In the genomic region with DNA sequence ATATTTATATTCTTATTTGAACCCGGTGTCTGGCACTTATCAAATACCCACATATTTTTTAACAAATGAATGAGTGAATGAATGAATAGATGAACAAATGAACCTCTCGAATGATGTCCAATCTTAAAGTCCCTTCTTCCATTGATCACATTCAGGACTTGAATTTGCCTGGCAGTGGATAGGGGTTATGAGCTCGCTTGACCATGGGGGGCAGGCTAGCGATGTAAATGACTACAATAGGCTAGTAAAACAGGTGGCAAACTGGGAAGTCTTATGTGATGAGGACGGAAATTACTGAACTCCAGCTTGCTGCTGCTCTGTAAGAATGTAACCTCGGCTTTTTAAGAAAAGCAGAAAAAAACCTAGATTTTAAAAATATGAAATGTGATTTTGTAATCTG, we compare ENCODE assay signal across 23 cellular contexts.
DNase-seq lines count a peak whose midpoint lies in the region; ATAC-seq and TF ChIP-seq lines count a peak whose summit lies in the region.
"Had no signal": no experiment of that assay in that cellular context is flagged by ENCODE, and none has a peak within 500 bp of the region (broad histone marks: within the 10 kb centered on the region; RNA-seq: fewer than 3 reads in every experiment).

No MANE protein-coding gene starts in this region.

- H4K5ac ChIP-seq in mesendoderm (ENCODE audit: low read length), result no peak overlapping the region

- no peak overlapping the region for H3K18ac ChIP-seq in mesendoderm (ENCODE audit: low read length)

- no peak for ATAC-seq in natural killer cell treated with Interleukin-12 subunit alpha and Interleukin-12 subunit beta and Interleukin-15 and Interleukin-18, amount 100 ng/mL, for 72 hours
- ATAC-seq in heart left ventricle, result no peak
- no peak for ATAC-seq in HG02763 (IDR thresholded peaks at IDR 0.05; ENCODE audit: unreplicated experiment)
- ATAC-seq: lower lobe of right lung; naive thymus-derived CD8-positive, alpha-beta T cell had no signal

- intact Hi-C loops in heart left ventricle (cut with DNase I), result no loop called here

- H3K36me3 ChIP-seq in mesendoderm (ENCODE audit: control insufficient read depth, insufficient read depth, low read length) (no peaks in the 10 kb centered on the region), heart left ventricle (peaks cover 0 to 7% (median 0%) of the 10 kb centered on the region in 9 donors)
- H3K36me3 ChIP-seq: BLaER1 treated with 17β-estradiol and CSF1 and Interleukin-3, amounts not matched to agents 10 nM and 100 nM; lower lobe of right lung; prostate gland had no signal

- no peaks in the 10 kb centered on the region for H3K79me1 ChIP-seq in mesendoderm (ENCODE audit: low read length)

- no peak overlapping the region for H2BK120ac ChIP-seq in mesendoderm (ENCODE audit: low read depth, low read length)

- no peak overlapping the region for H3K9ac ChIP-seq in mesendoderm (ENCODE audit: low read length)
- H3K9ac ChIP-seq: BLaER1 treated with 17β-estradiol and CSF1 and Interleukin-3, amounts not matched to agents 10 nM and 100 nM had no signal

- no peaks in the 10 kb centered on the region for H3K79me2 ChIP-seq in mesendoderm (ENCODE audit: control insufficient read depth, insufficient read depth, low read length)

- no peaks in the 10 kb centered on the region for H3K36me3 Mint-ChIP-seq in natural killer cell treated with Interleukin-12 subunit alpha and Interleukin-12 subunit beta and Interleukin-15 and Interleukin-18, amount 100 ng/mL, for 72 hours
- H3K36me3 Mint-ChIP-seq: naive thymus-derived CD8-positive, alpha-beta T cell had no signal

- no peak overlapping the region for H2BK15ac ChIP-seq in mesendoderm (replicated peaks; ENCODE audit: low read depth)

- H2AK5ac ChIP-seq in mesendoderm (ENCODE audit: low read length), result no peak overlapping the region

- no peak for TF ChIP-seq CTCF in heart left ventricle (IDR thresholded peaks at IDR 0.05)

- H4K8ac ChIP-seq in mesendoderm (ENCODE audit: low read depth, low read length), result no peak overlapping the region

- DNase-seq in ELR (ENCODE audit: low read depth) (peak; percentile 4), HuH-7 (ENCODE audit: low spot score) (peak; percentile 4), RPMI7951 (ENCODE audit: low read depth) (peak; percentile 0), mesendoderm (peak; percentile 44), GM03348 (ENCODE audit: low spot score) (no peak), heart left ventricle (no peak)
- no peak for DNase-seq in natural killer cell treated with Interleukin-12 subunit alpha and Interleukin-12 subunit beta and Interleukin-15 and Interleukin-18, amount 100 ng/mL, for 72 hours (ENCODE audit: low spot score)
- DNase-seq: activated CD4-positive, alpha-beta T cell treated with anti-CD3 and anti-CD28 coated beads, Interleukin-2, amount 10 ng/mL, durations not matched to agents 24 days and 14 days; activated CD8-positive, alpha-beta memory T cell treated with anti-CD3 and anti-CD28 coated beads, Interleukin-2, amount 50 U/mL, for 48 hours; amniotic stem cell; central memory CD4-positive, alpha-beta T cell; effector CD4-positive, alpha-beta T cell; head of caudate nucleus; islet precursor cell; lower lobe of right lung; naive thymus-derived CD8-positive, alpha-beta T cell; NCI-H1048; NCI-H2081; NCI-H526 treated with DMSO at 0.1 percent for 48 hours; RPMI8226 had no signal

- H3K4me1 Mint-ChIP-seq in natural killer cell treated with Interleukin-12 subunit alpha and Interleukin-12 subunit beta and Interleukin-15 and Interleukin-18, amount 100 ng/mL, for 72 hours (ENCODE audit: low read depth in 2 of 2), result no peaks in the 10 kb centered on the region

- no peak overlapping the region for H3K56ac ChIP-seq in mesendoderm (ENCODE audit: low read length)

- H3K4me1 ChIP-seq in mesendoderm (ENCODE audit: control insufficient read depth, low read depth, low read length) (no peaks in the 10 kb centered on the region), heart left ventricle (peaks cover 0 to 8% (median 0%) of the 10 kb centered on the region in 12 donors)
- H3K4me1 ChIP-seq: lower lobe of right lung, prostate gland had no signal

- H2BK5ac ChIP-seq in mesendoderm (ENCODE audit: low read length), result no peak overlapping the region

- TF ChIP-seq POLR2A in heart left ventricle (IDR thresholded peaks at IDR 0.05), result no peak

- no peak overlapping the region for H3K4ac ChIP-seq in mesendoderm (ENCODE audit: low read depth, low read length)

- no peak overlapping the region for H3K23ac ChIP-seq in mesendoderm (ENCODE audit: low read length)

- no peak overlapping the region for H3K4me2 ChIP-seq in mesendoderm (ENCODE audit: low read length)
- H3K4me2 ChIP-seq: BLaER1 treated with 17β-estradiol and CSF1 and Interleukin-3, amounts not matched to agents 10 nM and 100 nM had no signal

- no peaks in the 10 kb centered on the region for H3K9me3 ChIP-seq in heart left ventricle
- H3K9me3 ChIP-seq: lower lobe of right lung, prostate gland had no signal

- H3K27me3 Mint-ChIP-seq in natural killer cell treated with Interleukin-12 subunit alpha and Interleukin-12 subunit beta and Interleukin-15 and Interleukin-18, amount 100 ng/mL, for 72 hours, result no peaks in the 10 kb centered on the region
- H3K27me3 Mint-ChIP-seq: activated CD4-positive, alpha-beta T cell treated with anti-CD3 and anti-CD28 coated beads, Interleukin-2, amount 10 ng/mL, durations not matched to agents 24 days and 14 days had no signal

- no peak overlapping the region for H3K27ac Mint-ChIP-seq in natural killer cell treated with Interleukin-12 subunit alpha and Interleukin-12 subunit beta and Interleukin-15 and Interleukin-18, amount 100 ng/mL, for 72 hours
- H3K27ac Mint-ChIP-seq: activated CD4-positive, alpha-beta T cell treated with anti-CD3 and anti-CD28 coated beads, Interleukin-2, amount 10 ng/mL, durations not matched to agents 24 days and 14 days; naive thymus-derived CD8-positive, alpha-beta T cell had no signal

- H3K4me3 Mint-ChIP-seq in natural killer cell treated with Interleukin-12 subunit alpha and Interleukin-12 subunit beta and Interleukin-15 and Interleukin-18, amount 100 ng/mL, for 72 hours, result no peak overlapping the region
- H3K4me3 Mint-ChIP-seq: activated CD4-positive, alpha-beta T cell treated with anti-CD3 and anti-CD28 coated beads, Interleukin-2, amount 10 ng/mL, durations not matched to agents 24 days and 14 days; naive thymus-derived CD8-positive, alpha-beta T cell had no signal

- no peak overlapping the region for H3K27ac ChIP-seq in mesendoderm (ENCODE audit: low read depth, low read length)
- no peak overlapping the region for H3K27ac ChIP-seq in heart left ventricle
- H3K27ac ChIP-seq: BLaER1 treated with 17β-estradiol and CSF1 and Interleukin-3, amounts not matched to agents 10 nM and 100 nM; lower lobe of right lung; prostate gland had no signal

- H3K27me3 ChIP-seq in mesendoderm (ENCODE audit: insufficient read depth, low read length, poor library complexity) (no peaks in the 10 kb centered on the region), heart left ventricle (no peaks in the 10 kb centered on the region)
- H3K27me3 ChIP-seq: BLaER1 treated with 17β-estradiol and CSF1 and Interleukin-3, amounts not matched to agents 10 nM and 100 nM had no signal

- H3K4me3 ChIP-seq in mesendoderm (ENCODE audit: low read length), result no peak overlapping the region
- H3K4me3 ChIP-seq in heart left ventricle, result no peak overlapping the region
- H3K4me3 ChIP-seq: BLaER1 treated with 17β-estradiol and CSF1 and Interleukin-3, amounts not matched to agents 10 nM and 100 nM; lower lobe of right lung; prostate gland had no signal

- no peaks in the 10 kb centered on the region for H3K9me3 Mint-ChIP-seq in natural killer cell treated with Interleukin-12 subunit alpha and Interleukin-12 subunit beta and Interleukin-15 and Interleukin-18, amount 100 ng/mL, for 72 hours
- H3K9me3 Mint-ChIP-seq: activated CD4-positive, alpha-beta T cell treated with anti-CD3 and anti-CD28 coated beads, Interleukin-2, amount 10 ng/mL, durations not matched to agents 24 days and 14 days had no signal

- no CpG with 5 or more reads among the region's 6 CpGs for WGBS in mesendoderm (ENCODE audit: extremely low coverage, insufficient coverage, low lambda C conversion rate)
- 69 to 88% (median 76%) methylated on average over 6 of the region's 6 CpGs for WGBS in heart left ventricle, 4 donors

Comparison
In these comparisons a context has a peak if more than half of its experiments do, and no peak if none do; other contexts are left out.
1. DNase-seq: peak in ELR (single experiment), HuH-7 (single experiment), RPMI7951 (single experiment) and mesendoderm (single experiment); none in natural killer cell treated with Interleukin-12 subunit alpha and Interleukin-12 subunit beta and Interleukin-15 and Interleukin-18, amount 100 ng/mL, for 72 hours (single experiment), GM03348 (single experiment) and heart left ventricle (0 of 5).